In genomic region chr5:80653497-80653896, GRCh38 we compare ENCODE assay signal across 8 cellular contexts. TPM values are rescaled to one million over a fixed set of nuclear protein-coding genes. Genes with fewer than 3 reads are reported as not detected.
A peak's percentile ranks its signal among the peaks of the same experiment; 100 is the strongest.
DNase-seq lines count a peak whose midpoint lies in the region; ATAC-seq, FAIRE-seq and TF ChIP-seq lines count a peak whose summit lies in the region.

No MANE protein-coding gene starts in this region.

- WGBS in A549 (ENCODE audit: missing lambda C conversion rate) = 39% methylated on average over 8 of the region's 8 CpGs
- WGBS in HepG2 (ENCODE audit: low lambda C conversion rate) = 18% methylated on average over 8 of the region's 8 CpGs

- CTCF ChIA-PET in A549 (lab: Yijun Ruan, JAX) (no interaction called here), HepG2 (lab: Yijun Ruan, JAX; ENCODE audit: low intra/inter-chr PET ratio, low total read pairs) (no interaction called here)

- no TSS peak for BruUV-seq in HepG2 (replicated peaks; lab: Mats Ljungman, UMichigan)

- TF ChIP-seq POLR2A in A549 (IDR thresholded peaks at IDR 0.05; ENCODE audit: low read length) (no peak), HepG2 (IDR thresholded peaks at IDR 0.05; ENCODE audit: insufficient read depth in 1 of 2, low read depth in 2 of 2, low read length in 2 of 2) (no peak)

- H3K36me3 ChIP-seq in HAP-1 (replicated peaks) (peaks cover 8% of the 10 kb centered on the region), HepG2 (replicated peaks in 1 of 2; ENCODE audit: control insufficient read depth in 1 of 2, insufficient read depth in 2 of 2, low read length in 2 of 2) (peaks cover 4 to 14% of the 10 kb centered on the region in 2 experiments; a peak in 4 of 5 replicates)

- H3K9me3 ChIP-seq in A549 = no peaks in the 10 kb centered on the region
- no peaks in the 10 kb centered on the region for H3K9me3 ChIP-seq in HAP-1
- no peaks in the 10 kb centered on the region for H3K9me3 ChIP-seq in HepG2 (ENCODE audit: low read length)

- H3K4me2 ChIP-seq in A549 (peak overlapping the region; percentile 67), HepG2 (ENCODE audit: low read depth, low read length) (peak overlapping the region; percentile 80)

- H3K27me3 ChIP-seq in HAP-1 (ENCODE audit: low read depth) (no peaks in the 10 kb centered on the region), HepG2 (ENCODE audit: control insufficient read depth in 1 of 2, insufficient read depth in 2 of 2, low read length in 2 of 2) (no peaks in the 10 kb centered on the region)

- ATAC-seq in A549 = no peak
- ATAC-seq in HepG2 = no peak

- POLR2A ChIA-PET in A549 (lab: Yijun Ruan, JAX) = no interaction called here
- POLR2A ChIA-PET in HepG2 (lab: Yijun Ruan, JAX) = interaction anchor here (0.9 kb wide), 1 partner anchor 15 kb away, joined by 3 read pairs; no protein-coding TSS in a partner anchor

- H3K27ac Mint-ChIP-seq in activated naive CD8-positive, alpha-beta T cell = peak overlapping the region; percentile 91

- H3K27ac ChIP-seq in A549 (peak overlapping the region; percentile 96 to 98; a peak in 5 of 6 replicates), HepG2 (ENCODE audit: extremely low read length, insufficient read depth, low read length) (peak overlapping the region; percentile 86)

- H3K4me3 ChIP-seq in A549 = peak overlapping the region; percentile 78
- peak overlapping the region; percentile 99 for H3K4me3 ChIP-seq in HAP-1
- peak overlapping the region; percentile 82 to 92 (median 82) for H3K4me3 ChIP-seq in HepG2 (replicated peaks in 1 of 3; ENCODE audit: insufficient read depth in 1 of 3, low read depth in 2 of 3, low read length in 3 of 3)

- no peak overlapping the region for H2AFZ ChIP-seq in HepG2 (ENCODE audit: low read length)

- H3K4me1 ChIP-seq in A549 = peaks cover 10% of the 10 kb centered on the region; the same call in 1 of the 3 replicates
- peaks cover 4% of the 10 kb centered on the region for H3K4me1 ChIP-seq in HAP-1
- H3K4me1 ChIP-seq in HepG2 (ENCODE audit: insufficient read depth, low read length) = peaks cover 26% of the 10 kb centered on the region

- H3K9me3 Mint-ChIP-seq in activated naive CD8-positive, alpha-beta T cell (ENCODE audit: low read depth) = no peaks in the 10 kb centered on the region

- H3K9ac ChIP-seq in HepG2 (ENCODE audit: insufficient read depth, low read depth, low read length) = peak overlapping the region; percentile 77

- no peaks in the 10 kb centered on the region for H3K27me3 Mint-ChIP-seq in activated naive CD8-positive, alpha-beta T cell

- TF ChIP-seq EP300 in A549 (IDR thresholded peaks at IDR 0.05) (no peak), HepG2 (IDR thresholded peaks at IDR 0.05; ENCODE audit: low read depth in 2 of 2, low read length in 2 of 2) (no peak), HepG2 (CRISPR knock-in tag; IDR thresholded peaks at IDR 0.05; ENCODE audit: borderline replicate concordance) (no peak)

- TF ChIP-seq CTCF in A549 (IDR thresholded peaks at IDR 0.05) = no peak
- no peak for TF ChIP-seq CTCF in HepG2 (CRISPR knock-in tag; IDR thresholded peaks at IDR 0.05)

- no peak for TF ChIP-seq RAD21 in A549 (conservative IDR thresholded peaks at IDR 0.05 in 1 of 2, IDR thresholded peaks at IDR 0.05 in 1 of 2)
- TF ChIP-seq RAD21 in HepG2 (CRISPR knock-in tag; IDR thresholded peaks at IDR 0.05) = no peak

- no peak for DNase-seq in A549 (ENCODE audit: low read depth in 1 of 2, low spot score in 1 of 2)
- no peak for DNase-seq in HAP-1 (ENCODE audit: low spot score in 2 of 2)
- no peak for DNase-seq in HepG2 (ENCODE audit: low spot score)
- no peak for DNase-seq in H4 (ENCODE audit: low spot score)
- DNase-seq in germinal center (ENCODE audit: low spot score) = no peak
- DNase-seq in NCI-H510A treated with DMSO at 0.1 percent for 48 hours (lab: John Stamatoyannopoulos, UW) = no peak
- no peak for DNase-seq in NCI-H446 (lab: John Stamatoyannopoulos, UW)

- FAIRE-seq in A549 (lab: Jason Lieb, UNC) = no peak
- no peak for FAIRE-seq in HepG2 (lab: Jason Lieb, UNC)

- intact Hi-C loops in HepG2 (cut with micrococcal nuclease; ENCODE audit: unreplicated experiment) = loop anchor here (10.0 kb wide), 1 partner anchor 59 kb away; no protein-coding TSS in a partner anchor

- H3K4me1 Mint-ChIP-seq in activated naive CD8-positive, alpha-beta T cell (ENCODE audit: low read depth) = peaks cover 27% of the 10 kb centered on the region

- H4K20me1 ChIP-seq in HepG2 (ENCODE audit: insufficient read depth, low read length) = peaks cover 9% of the 10 kb centered on the region; the same call in 1 of the 2 replicates

- H3K4me3 Mint-ChIP-seq in activated naive CD8-positive, alpha-beta T cell = peak overlapping the region; percentile 92

- H3K36me3 Mint-ChIP-seq in activated naive CD8-positive, alpha-beta T cell = peaks cover 8% of the 10 kb centered on the region

- H3K79me2 ChIP-seq in HepG2 (ENCODE audit: insufficient read depth, low read length) = peaks cover 24% of the 10 kb centered on the region

- in situ Hi-C loops in HAP-1 (cut with MboI; ENCODE audit: low sequenced_read_pairs) (loop anchor here (25.0 kb wide), 2 partner anchors 316 to 566 kb away; no protein-coding TSS in a partner anchor), HepG2 (cut with HindIII; ENCODE audit: extremely low pct_ligation_motif_present, low pct_unique_long_range_greater_than_20kb) (no loop called here)

TF ChIP-seq in A549, 52 proteins besides CTCF, POLR2A, EP300 and RAD21 (continues in another document):
- no peak for TF ChIP-seq POLR2AphosphoS2 (conservative IDR thresholded peaks at IDR 0.05; ENCODE audit: low read length)

TF ChIP-seq in HepG2, 621 proteins besides CTCF, POLR2A, EP300 and RAD21 (continues in another document):
- no peak for TF ChIP-seq MED1 (CRISPR knock-in tag; IDR thresholded peaks at IDR 0.05)

RNA-seq across cellular contexts. Expression of gene MSH3, which starts 1.0 kb away (rescaled TPM):
- polyA plus RNA-seq in A549 (2011; rRNA removed) = 11.0 and 13.1 TPM in 2 replicates
- 2.4 and 2.8 TPM in 2 replicates for polyA plus RNA-seq in A549 (2012; cell fraction: cytosol; rRNA removed)
- polyA plus RNA-seq in A549 (2012; cell fraction: nucleus; rRNA removed) = 1.0 and 1.6 TPM in 2 replicates
- 9.0 to 9.3 TPM (median 9.3 TPM) in 3 replicates for polyA plus RNA-seq in A549 (2017; fragmentation: RNase III; extraction: RNeasy Plus Mini Kit Qiagen cat#74134 plus additional on column Dnase treatment)
- 8.1 and 8.5 TPM in 2 replicates for polyA minus RNA-seq in A549 (2011; rRNA and poly(A)+ RNA removed)
- 16.4 and 19.6 TPM in 2 replicates for total RNA-seq in HepG2 (2016; rRNA removed; fragmentation: Illumina TruSeq; extraction: Trizol)
- 21.1 and 23.7 TPM in 2 replicates for total RNA-seq in HepG2 (2016; cell fraction: cytosol; rRNA removed; fragmentation: Illumina TruSeq; extraction: Trizol; ENCODE audit: low read depth)
- total RNA-seq in HepG2 (2016; cell fraction: insoluble cytoplasmic fraction; rRNA removed; fragmentation: Illumina TruSeq; extraction: Trizol) = 15.4 and 19.9 TPM in 2 replicates
- total RNA-seq in HepG2 (2016; cell fraction: membrane; rRNA removed; fragmentation: Illumina TruSeq; extraction: Trizol) = 14.0 TPM in 2 replicates
- 23.0 and 25.3 TPM in 2 replicates for total RNA-seq in HepG2 (2016; cell fraction: nucleus; rRNA removed; fragmentation: Illumina TruSeq; extraction: Trizol)
- 2.9 and 4.0 TPM in 2 replicates for polyA plus RNA-seq in HepG2 (2011; rRNA removed)
- 1.9 and 2.5 TPM in 2 replicates for polyA plus RNA-seq in HepG2 (2011; cell fraction: cytosol; rRNA removed)
- 1.6 and 1.7 TPM in 2 replicates for polyA plus RNA-seq in HepG2 (2011; cell fraction: nucleus; rRNA removed)
- 5.0 and 6.0 TPM in 2 replicates for polyA plus RNA-seq in HepG2 (2012)
- 0.79 and 0.83 TPM in 2 replicates for polyA plus RNA-seq in HepG2 (2016; cell fraction: cytosol; fragmentation: Illumina TruSeq; extraction: Trizol; ENCODE audit: low read depth)
- polyA plus RNA-seq in HepG2 (2016; cell fraction: insoluble cytoplasmic fraction; fragmentation: Illumina TruSeq; extraction: Trizol; ENCODE audit: low read depth) = 11.2 and 11.9 TPM in 2 replicates
- 2.0 and 2.1 TPM in 2 replicates for polyA plus RNA-seq in HepG2 (2016; cell fraction: membrane; fragmentation: Illumina TruSeq; extraction: Trizol; ENCODE audit: low read depth)
- 6.7 and 7.3 TPM in 2 replicates for polyA plus RNA-seq in HepG2 (2016; cell fraction: nucleus; fragmentation: Illumina TruSeq; extraction: Trizol; ENCODE audit: insufficient read depth, low read depth)
- polyA minus RNA-seq in HepG2 (2011; rRNA and poly(A)+ RNA removed; ENCODE audit: low replicate concordance) = 4.5 and 8.0 TPM in 2 replicates
- polyA minus RNA-seq in HepG2 (2011; cell fraction: cytosol; rRNA and poly(A)+ RNA removed) = 6.8 and 7.2 TPM in 2 replicates
- 25.1 and 28.5 TPM in 2 replicates for polyA minus RNA-seq in HepG2 (2011; cell fraction: nucleus; rRNA and poly(A)+ RNA removed)
- 7.2 and 8.4 TPM in 2 replicates for total RNA-seq in H4 (2014; rRNA removed; shearing (Covaris generic))

RNA-seq across cellular contexts. Expression of gene DHFR, which starts 1.3 kb away (rescaled TPM):
- polyA plus RNA-seq in A549 (2011; rRNA removed) (44.3 and 61.3 TPM in 2 replicates), A549 (2017; fragmentation: RNase III; extraction: RNeasy Plus Mini Kit Qiagen cat#74134 plus additional on column Dnase treatment) (87.0 to 99.4 TPM (median 91.1 TPM) in 3 replicates), HepG2 (2011; rRNA removed) (15.4 and 22.8 TPM in 2 replicates)
- 35.0 and 39.0 TPM in 2 replicates for polyA plus RNA-seq in A549 (2012; cell fraction: cytosol; rRNA removed)
- polyA plus RNA-seq in A549 (2012; cell fraction: nucleus; rRNA removed) = 12.8 and 19.0 TPM in 2 replicates
- polyA minus RNA-seq in A549 (2011; rRNA and poly(A)+ RNA removed) = 25.1 and 40.2 TPM in 2 replicates
- 59.0 and 77.6 TPM in 2 replicates for total RNA-seq in HepG2 (2016; rRNA removed; fragmentation: Illumina TruSeq; extraction: Trizol)
- total RNA-seq in HepG2 (2016; cell fraction: cytosol; rRNA removed; fragmentation: Illumina TruSeq; extraction: Trizol; ENCODE audit: low read depth) = 6.9 and 8.9 TPM in 2 replicates
- 60.7 and 85.7 TPM in 2 replicates for total RNA-seq in HepG2 (2016; cell fraction: insoluble cytoplasmic fraction; rRNA removed; fragmentation: Illumina TruSeq; extraction: Trizol)
- total RNA-seq in HepG2 (2016; cell fraction: membrane; rRNA removed; fragmentation: Illumina TruSeq; extraction: Trizol) = 30.0 and 33.9 TPM in 2 replicates
- 25.8 and 26.7 TPM in 2 replicates for total RNA-seq in HepG2 (2016; cell fraction: nucleus; rRNA removed; fragmentation: Illumina TruSeq; extraction: Trizol)
- 14.6 and 14.7 TPM in 2 replicates for polyA plus RNA-seq in HepG2 (2011; cell fraction: cytosol; rRNA removed)
- 10.6 and 10.7 TPM in 2 replicates for polyA plus RNA-seq in HepG2 (2011; cell fraction: nucleus; rRNA removed)
- polyA plus RNA-seq in HepG2 (2012) = 9.9 and 21.3 TPM in 2 replicates
- 9.7 and 10.2 TPM in 2 replicates for polyA plus RNA-seq in HepG2 (2016; cell fraction: cytosol; fragmentation: Illumina TruSeq; extraction: Trizol; ENCODE audit: low read depth)
- polyA plus RNA-seq in HepG2 (2016; cell fraction: insoluble cytoplasmic fraction; fragmentation: Illumina TruSeq; extraction: Trizol; ENCODE audit: low read depth) = 91.9 and 106 TPM in 2 replicates
- 23.7 and 24.9 TPM in 2 replicates for polyA plus RNA-seq in HepG2 (2016; cell fraction: membrane; fragmentation: Illumina TruSeq; extraction: Trizol; ENCODE audit: low read depth)
- 43.3 and 48.3 TPM in 2 replicates for polyA plus RNA-seq in HepG2 (2016; cell fraction: nucleus; fragmentation: Illumina TruSeq; extraction: Trizol; ENCODE audit: insufficient read depth, low read depth)
- 17.6 and 77.2 TPM in 2 replicates for polyA minus RNA-seq in HepG2 (2011; rRNA and poly(A)+ RNA removed; ENCODE audit: low replicate concordance)
- 17.2 and 26.2 TPM in 2 replicates for polyA minus RNA-seq in HepG2 (2011; cell fraction: cytosol; rRNA and poly(A)+ RNA removed)
- 14.4 and 17.8 TPM in 2 replicates for polyA minus RNA-seq in HepG2 (2011; cell fraction: nucleus; rRNA and poly(A)+ RNA removed)
- total RNA-seq in H4 (2014; rRNA removed; shearing (Covaris generic)) = 64.4 and 77.7 TPM in 2 replicates
